In the genomic region with DNA sequence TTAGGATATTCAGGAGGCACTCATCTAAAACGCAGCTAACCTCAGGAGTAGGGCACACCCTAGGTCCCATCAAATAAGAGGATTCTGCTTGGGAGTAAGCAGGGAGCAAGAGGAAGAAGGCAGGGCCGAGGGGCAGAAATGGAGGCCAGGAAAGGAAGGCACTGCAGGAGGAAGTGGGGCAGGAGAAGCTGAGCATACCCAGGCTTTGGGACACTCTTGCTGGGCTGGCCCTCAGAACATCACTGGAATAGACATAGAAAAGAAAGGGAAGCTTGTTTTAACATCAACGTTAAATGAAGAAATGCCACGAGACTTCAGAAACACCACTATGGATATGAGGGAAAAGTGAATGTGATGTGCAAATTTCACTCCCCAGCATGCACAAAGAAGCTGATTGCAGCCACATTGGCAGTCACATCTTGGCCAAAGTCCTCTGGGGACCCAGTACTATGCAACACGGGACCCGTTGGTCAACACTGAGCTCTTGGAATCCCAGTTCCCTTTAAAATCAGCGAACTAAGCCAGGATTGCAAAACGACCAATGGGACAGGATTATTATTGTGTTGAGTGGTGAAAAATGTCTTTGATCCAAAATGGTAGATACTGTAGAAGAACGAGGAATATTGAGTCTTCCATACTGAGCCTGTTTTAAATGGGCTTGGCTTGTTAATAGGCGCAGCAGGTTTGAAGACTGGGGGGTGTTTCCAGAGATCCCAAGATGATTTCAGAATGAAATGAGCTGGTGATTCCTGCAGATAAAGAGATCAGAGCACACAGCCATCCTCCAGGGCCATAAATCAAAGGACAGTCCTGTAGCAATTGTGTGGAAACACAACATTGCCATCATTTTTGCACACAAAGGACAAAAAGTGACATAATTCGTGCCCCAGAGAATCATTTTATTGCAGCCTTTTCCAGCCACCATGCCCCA, we compare ENCODE assay signal across 9 cellular contexts.
A peak's percentile ranks its signal among the peaks of the same experiment; 100 is the strongest.
DNase-seq lines count a peak whose midpoint lies in the region; ATAC-seq and TF ChIP-seq lines count a peak whose summit lies in the region.
"Had no signal": no experiment of that assay in that cellular context is flagged by ENCODE, and none has a peak within 500 bp of the region (broad histone marks: within the 10 kb centered on the region; RNA-seq: fewer than 3 reads in every experiment).

No MANE protein-coding gene starts in this region.

- no peak overlapping the region for H2BK12ac ChIP-seq in neuronal stem cell (ENCODE audit: low read length)

- no peaks in the 10 kb centered on the region for H3K27me3 ChIP-seq in neural progenitor cell
- H3K27me3 ChIP-seq in neuronal stem cell (ENCODE audit: control insufficient read depth in 3 of 3, insufficient read depth in 3 of 3, low read depth in 1 of 3, low read length in 3 of 3): no peaks in the 10 kb centered on the region

- no peak overlapping the region for H3K18ac ChIP-seq in neuronal stem cell (ENCODE audit: low read length)

- H2AK5ac ChIP-seq in neuronal stem cell (ENCODE audit: low read depth, low read length): no peak overlapping the region

- H3K79me2 ChIP-seq in neural progenitor cell (ENCODE audit: low read depth): no peaks in the 10 kb centered on the region

- H3K4me1 Mint-ChIP-seq in neural progenitor cell: peaks cover 85% of the 10 kb centered on the region
- H3K4me1 Mint-ChIP-seq in stimulated activated effector memory CD8-positive, alpha-beta T cell treated with anti-CD3 and anti-CD28 coated beads, Interleukin-12 subunit alpha, Interleukin-12 subunit beta, amount 100 ng/mL, for 72 hours: peaks cover 86% of the 10 kb centered on the region

- H3K79me1 ChIP-seq in neuronal stem cell (ENCODE audit: low read depth, low read length): no peaks in the 10 kb centered on the region

- H4K8ac ChIP-seq in neuronal stem cell (ENCODE audit: low read depth, low read length): no peak overlapping the region

- H3K4me2 ChIP-seq in neural progenitor cell: no peak overlapping the region
- H3K4me2 ChIP-seq in neuronal stem cell (ENCODE audit: insufficient read depth, low read length, poor library complexity, severe bottlenecking): no peak overlapping the region

- H3K36me3 ChIP-seq in neural progenitor cell: no peaks in the 10 kb centered on the region
- no peaks in the 10 kb centered on the region for H3K36me3 ChIP-seq in neuronal stem cell (replicated peaks in 1 of 2; ENCODE audit: control insufficient read depth in 2 of 2, insufficient read depth in 2 of 2, low read length in 2 of 2)

- H2BK120ac ChIP-seq in neuronal stem cell (ENCODE audit: low read depth, low read length): no peak overlapping the region

- no peak overlapping the region for H3K14ac ChIP-seq in neuronal stem cell (ENCODE audit: low read length)

- H3K36me3 Mint-ChIP-seq in neural progenitor cell: peaks cover 3% of the 10 kb centered on the region
- H3K36me3 Mint-ChIP-seq in stimulated activated effector memory CD8-positive, alpha-beta T cell treated with anti-CD3 and anti-CD28 coated beads, Interleukin-12 subunit alpha, Interleukin-12 subunit beta, amount 100 ng/mL, for 72 hours: peaks cover 19% of the 10 kb centered on the region

- H3K27me3 Mint-ChIP-seq in neural progenitor cell (ENCODE audit: insufficient read depth, low read depth): peaks cover 18% of the 10 kb centered on the region

- H3K9ac ChIP-seq in neural progenitor cell (no peak overlapping the region), neuronal stem cell (ENCODE audit: low read depth, low read length, poor library complexity) (no peak overlapping the region)

- H3K23ac ChIP-seq in neuronal stem cell (ENCODE audit: low read depth, low read length, poor library complexity): no peak overlapping the region

- H4K20me1 ChIP-seq in neural progenitor cell (ENCODE audit: low read depth): no peaks in the 10 kb centered on the region

- no peak overlapping the region for H4K91ac ChIP-seq in neuronal stem cell (ENCODE audit: low read depth, low read length, poor library complexity)

- H2BK15ac ChIP-seq in neuronal stem cell (ENCODE audit: low read length): no peak overlapping the region

- DNase-seq in OCI-M1 (lab: John Stamatoyannopoulos, UW) (peak; percentile 35), epithelial cell of prostate (ENCODE audit: low read depth, low spot score) (no peak), neural progenitor cell (ENCODE audit: low spot score) (no peak), neuronal stem cell (ENCODE audit: low spot score) (no peak), NCI-H146 treated with DMSO at 0.1 percent for 48 hours (lab: John Stamatoyannopoulos, UW; ENCODE audit: unreplicated experiment) (no peak)
- no peak for DNase-seq in stimulated activated effector memory CD8-positive, alpha-beta T cell treated with anti-CD3 and anti-CD28 coated beads, Interleukin-12 subunit alpha, Interleukin-12 subunit beta, amount 100 ng/mL, for 72 hours (ENCODE audit: low spot score in 2 of 2)

- H3K27ac ChIP-seq in C4-2B (peak overlapping the region; percentile 61), epithelial cell of prostate (peak overlapping the region; percentile 48), neural progenitor cell (no peak overlapping the region), neuronal stem cell (replicated peaks; ENCODE audit: low read length) (no peak overlapping the region)
- H3K27ac ChIP-seq: SK-N-MC had no signal

- no peak overlapping the region for H3K4ac ChIP-seq in neuronal stem cell (ENCODE audit: low read length)

- no peaks in the 10 kb centered on the region for H3K9me3 ChIP-seq in neural progenitor cell (ENCODE audit: low read depth)
- H3K9me3 ChIP-seq in neuronal stem cell (replicated peaks in 1 of 2; ENCODE audit: control insufficient read depth in 2 of 2, insufficient read depth in 1 of 2, low read depth in 1 of 2, low read length in 2 of 2): no peaks in the 10 kb centered on the region

- H3F3A ChIP-seq in neural progenitor cell (ENCODE audit: low read depth): peaks cover 21% of the 10 kb centered on the region

- H3K4me1 ChIP-seq in neural progenitor cell (peaks cover 37% of the 10 kb centered on the region), neuronal stem cell (ENCODE audit: control insufficient read depth in 2 of 2, insufficient read depth in 1 of 2, low read depth in 1 of 2, low read length in 2 of 2) (peaks cover 25 to 53% of the 10 kb centered on the region in 2 donors)

- no peak overlapping the region for H2BK5ac ChIP-seq in neuronal stem cell (ENCODE audit: low read length)

- H2AFZ ChIP-seq in neural progenitor cell (replicated peaks) (no peak overlapping the region), neuronal stem cell (ENCODE audit: low read length) (no peak overlapping the region)

- no peak for TF ChIP-seq CTCF in C4-2B (conservative IDR thresholded peaks at IDR 0.05)
- no peak for TF ChIP-seq CTCF in neural progenitor cell (IDR thresholded peaks at IDR 0.05)

- H3K4me3 Mint-ChIP-seq in neural progenitor cell: no peak overlapping the region
- no peak overlapping the region for H3K4me3 Mint-ChIP-seq in stimulated activated effector memory CD8-positive, alpha-beta T cell treated with anti-CD3 and anti-CD28 coated beads, Interleukin-12 subunit alpha, Interleukin-12 subunit beta, amount 100 ng/mL, for 72 hours

- no peaks in the 10 kb centered on the region for H3K9me3 Mint-ChIP-seq in neural progenitor cell
- no peaks in the 10 kb centered on the region for H3K9me3 Mint-ChIP-seq in stimulated activated effector memory CD8-positive, alpha-beta T cell treated with anti-CD3 and anti-CD28 coated beads, Interleukin-12 subunit alpha, Interleukin-12 subunit beta, amount 100 ng/mL, for 72 hours

- H3K4me3 ChIP-seq in neural progenitor cell: no peak overlapping the region
- no peak overlapping the region for H3K4me3 ChIP-seq in neuronal stem cell (ENCODE audit: low read length in 2 of 2)
- H3K4me3 ChIP-seq: SK-N-MC had no signal

- H3K27ac Mint-ChIP-seq in neural progenitor cell: peak overlapping the region; percentile 39
- H3K27ac Mint-ChIP-seq in stimulated activated effector memory CD8-positive, alpha-beta T cell treated with anti-CD3 and anti-CD28 coated beads, Interleukin-12 subunit alpha, Interleukin-12 subunit beta, amount 100 ng/mL, for 72 hours: no peak overlapping the region

- no peak for ATAC-seq in stimulated activated effector memory CD8-positive, alpha-beta T cell treated with anti-CD3 and anti-CD28 coated beads, Interleukin-12 subunit alpha, Interleukin-12 subunit beta, amount 100 ng/mL, for 72 hours
- ATAC-seq in HG03095 (IDR thresholded peaks at IDR 0.05; ENCODE audit: unreplicated experiment): no peak

- no CpG with 5 or more reads among the region's 11 CpGs for WGBS in neuronal stem cell (ENCODE audit: extremely low coverage in 2 of 2, insufficient read length in 2 of 2, insufficient replicate concordance in 1 of 2), 2 donors

Comparison
In these comparisons a context has a peak if more than half of its experiments do, and no peak if none do; other contexts are left out.
1. H3K27ac ChIP-seq: peak in C4-2B (single experiment) and epithelial cell of prostate (single experiment); none in neural progenitor cell (single experiment) and neuronal stem cell (single experiment).